In the genomic region with DNA sequence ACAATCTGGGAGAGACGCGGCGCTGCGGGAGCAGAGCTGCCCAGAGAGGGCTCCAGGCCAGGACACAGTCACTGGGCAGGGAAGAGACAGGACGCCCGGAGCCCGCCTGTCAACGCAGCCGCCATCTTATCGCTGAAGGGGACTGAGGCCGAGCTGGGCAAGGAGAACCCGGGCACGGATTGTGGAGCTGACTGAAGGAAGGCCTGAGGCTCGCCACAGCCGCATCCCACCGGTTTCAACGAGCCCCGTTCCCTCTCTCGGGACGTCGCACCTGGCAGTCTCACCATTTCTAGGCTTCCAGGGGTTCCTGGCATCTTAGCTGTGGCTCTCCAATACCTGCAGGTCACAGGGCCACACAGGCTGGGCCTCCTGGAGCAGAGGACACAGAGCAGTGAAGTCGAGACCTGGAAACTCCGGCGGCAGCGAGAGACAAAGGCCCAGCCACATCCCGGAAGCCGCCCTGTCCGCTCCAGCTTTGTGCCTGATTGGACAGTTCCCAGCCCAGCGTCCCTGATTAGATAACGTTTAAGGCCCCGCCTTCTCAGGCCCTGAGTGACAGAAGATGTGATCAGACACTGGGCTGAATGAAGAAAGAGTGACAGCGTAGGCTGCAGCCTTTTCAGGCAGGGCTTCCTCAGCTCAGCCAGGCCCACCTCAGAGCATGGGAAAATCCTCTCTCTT, we compare ENCODE assay signal across 8 cellular contexts. TPM values are rescaled to one million over a fixed set of nuclear protein-coding genes. Genes with fewer than 3 reads are reported as not detected.
DNase-seq lines count a peak whose midpoint lies in the region; ATAC-seq and TF ChIP-seq lines count a peak whose summit lies in the region.

A gene (minus strand): TSS at position 431 of the 681 bp plus-strand sequence. CDS start 117 bp downstream, at position 314.

- H3K9me1 ChIP-seq in IMR-90 (ENCODE audit: insufficient read depth, low read length), result no peaks in the 10 kb centered on the region

- peaks cover 5% of the 10 kb centered on the region; the same call in 1 of the 2 replicates for H3K9me3 ChIP-seq in IMR-90 (ENCODE audit: control insufficient read depth, insufficient read depth, low read length)
- H3K9me3 ChIP-seq in RWPE2 (ENCODE audit: severe bottlenecking), result no peaks in the 10 kb centered on the region

- H2BK120ac ChIP-seq in IMR-90 (ENCODE audit: low read depth, low read length), result 0 out of 2 replicates have a peak within 1 kb of the TSS, but pooled peaks have one; percentile 2

- H3K4me3 ChIP-seq in IMR-90 (ENCODE audit: insufficient read depth, low read depth, low read length), result peak within 1 kb of the TSS; percentile 97
- H3K4me3 ChIP-seq in RWPE2 (ENCODE audit: severe bottlenecking), result peak within 1 kb of the TSS; percentile 91

- no TSS peak for BruUV-seq in IMR-90 (replicated peaks; lab: Mats Ljungman, UMichigan)

- WGBS in IMR-90 (ENCODE audit: extremely low coverage in 2 of 2, insufficient read length in 1 of 2), 2 experiments, result 1% methylated on average over 19 of the region's 32 CpGs; no CpG with 5 or more reads in 1 of the 2 experiments

- peaks cover 9% of the 10 kb centered on the region for H3K4me1 Mint-ChIP-seq in nephron progenitor cell
- peaks cover 24% of the 10 kb centered on the region for H3K4me1 Mint-ChIP-seq in stimulated activated naive CD8-positive, alpha-beta T cell treated with anti-CD3 and anti-CD28 coated beads, Interleukin-15, amount 100 ng/mL, for 72 hours

- peaks cover 11% of the 10 kb centered on the region for H3K36me3 ChIP-seq in IMR-90 (ENCODE audit: control insufficient read depth, insufficient read depth, low read length)
- H3K36me3 ChIP-seq in RWPE2 (ENCODE audit: low read depth), result peaks cover 42% of the 10 kb centered on the region

- peak; percentile 94 for TF ChIP-seq POLR2A in IMR-90 (IDR thresholded peaks at IDR 0.05; ENCODE audit: low read depth, low read length)

- ATAC-seq in GM21528 (IDR thresholded peaks at IDR 0.05; ENCODE audit: low FRiP score, unreplicated experiment) (peak; percentile 95), IMR-90 (ENCODE audit: low read depth) (peak; percentile 96), RWPE2 (ENCODE audit: low read depth) (peak; percentile 97)
- ATAC-seq in stimulated activated naive CD8-positive, alpha-beta T cell treated with anti-CD3 and anti-CD28 coated beads, Interleukin-15, amount 100 ng/mL, for 72 hours, result peak; percentile 99

- peak within 1 kb of the TSS; percentile 95 for H4K91ac ChIP-seq in IMR-90 (ENCODE audit: insufficient read depth, low read depth, low read length)

- H3K36me3 Mint-ChIP-seq in nephron progenitor cell (ENCODE audit: low read depth), result peaks cover 66% of the 10 kb centered on the region

- peak within 1 kb of the TSS; percentile 87 for H3K56ac ChIP-seq in IMR-90 (ENCODE audit: extremely low read depth, insufficient read depth, low read length)

- peak within 1 kb of the TSS; percentile 94 for H2AFZ ChIP-seq in IMR-90 (replicated peaks; ENCODE audit: low read length, poor library complexity)

- peak within 1 kb of the TSS; percentile 93 to 97 for H4K8ac ChIP-seq in IMR-90 (ENCODE audit: low read depth in 2 of 2, low read length in 2 of 2)

- POLR2A ChIA-PET in IMR-90 (lab: Charles Lee; ENCODE audit: unreplicated experiment), result no interaction called here

- no peak within 1 kb of the TSS for H2BK15ac ChIP-seq in IMR-90 (ENCODE audit: low read depth, low read length)

- H3K4me2 ChIP-seq in IMR-90 (ENCODE audit: low read depth, low read length), result peak within 1 kb of the TSS; percentile 42

- H3K4me3 Mint-ChIP-seq in nephron progenitor cell, result peak within 1 kb of the TSS; percentile 98
- peak within 1 kb of the TSS; percentile 87 to 97 for H3K4me3 Mint-ChIP-seq in stimulated activated naive CD8-positive, alpha-beta T cell treated with anti-CD3 and anti-CD28 coated beads, Interleukin-15, amount 100 ng/mL, for 72 hours

- TF ChIP-seq CTCF in IMR-90 (conservative IDR thresholded peaks at IDR 0.05; ENCODE audit: low read depth, low read length), result no peak
- no peak for TF ChIP-seq CTCF in RWPE2 (IDR thresholded peaks at IDR 0.05; ENCODE audit: poor library complexity, severe bottlenecking)
- TF ChIP-seq CTCF in nephron progenitor cell (IDR thresholded peaks at IDR 0.05), result no peak

- peak within 1 kb of the TSS; percentile 98 for H4K5ac ChIP-seq in IMR-90 (ENCODE audit: low read depth, low read length)

- peak within 1 kb of the TSS; percentile 86 for H3K4ac ChIP-seq in IMR-90 (ENCODE audit: low read depth, low read length)

- TF ChIP-seq RAD21 in IMR-90 (IDR thresholded peaks at IDR 0.05; ENCODE audit: low read length), result no peak

- peak within 1 kb of the TSS; percentile 100 for H3K9ac ChIP-seq in IMR-90 (ENCODE audit: low read depth, low read length)

- peaks cover 4% of the 10 kb centered on the region for H3K27me3 Mint-ChIP-seq in nephron progenitor cell (ENCODE audit: low read depth, poor library complexity)
- no peaks in the 10 kb centered on the region for H3K27me3 Mint-ChIP-seq in stimulated activated naive CD8-positive, alpha-beta T cell treated with anti-CD3 and anti-CD28 coated beads, Interleukin-15, amount 100 ng/mL, for 72 hours

- H4K20me1 ChIP-seq in IMR-90 (ENCODE audit: insufficient read depth, low read length), result no peaks in the 10 kb centered on the region

- DNase-seq in DMS153 (lab: John Stamatoyannopoulos, UW), result peak; percentile 94
- peak; percentile 96 for DNase-seq in IMR-90
- DNase-seq in RWPE2 (ENCODE audit: low spot score), result peak; percentile 95
- DNase-seq in activated effector memory CD4-positive, alpha-beta T cell treated with anti-CD3 and anti-CD28 coated beads, Interleukin-2, amount 50 U/mL, for 16 hours, result peak; percentile 96
- DNase-seq in fibroblast of the conjunctiva (ENCODE audit: low read depth), result peak; percentile 91
- DNase-seq in nephron progenitor cell, result peak; percentile 85
- peak; percentile 86 to 95 for DNase-seq in stimulated activated naive CD8-positive, alpha-beta T cell treated with anti-CD3 and anti-CD28 coated beads, Interleukin-15, amount 100 ng/mL, for 72 hours

- H3K9me3 Mint-ChIP-seq in nephron progenitor cell, result peaks cover 52% of the 10 kb centered on the region
- peaks cover 8 to 10% of the 10 kb centered on the region in 2 donors for H3K9me3 Mint-ChIP-seq in stimulated activated naive CD8-positive, alpha-beta T cell treated with anti-CD3 and anti-CD28 coated beads, Interleukin-15, amount 100 ng/mL, for 72 hours

- H3K27ac ChIP-seq in IMR-90 (ENCODE audit: insufficient read depth, low read length), result peak within 1 kb of the TSS; percentile 97
- peak within 1 kb of the TSS; percentile 68 for H3K27ac ChIP-seq in RWPE2 (ENCODE audit: poor library complexity, severe bottlenecking)

- peak within 1 kb of the TSS; percentile 92 for H2AK9ac ChIP-seq in IMR-90 (replicated peaks; ENCODE audit: low read depth, low read length, poor library complexity)

- H3K27ac Mint-ChIP-seq in nephron progenitor cell, result peak within 1 kb of the TSS; percentile 100
- H3K27ac Mint-ChIP-seq in stimulated activated naive CD8-positive, alpha-beta T cell treated with anti-CD3 and anti-CD28 coated beads, Interleukin-15, amount 100 ng/mL, for 72 hours, result peak within 1 kb of the TSS; percentile 96 to 99

- H3K4me1 ChIP-seq in IMR-90 (ENCODE audit: control insufficient read depth, insufficient read depth, low read length), result no peaks in the 10 kb centered on the region
- peaks cover 15% of the 10 kb centered on the region for H3K4me1 ChIP-seq in RWPE2 (ENCODE audit: insufficient read depth, poor library complexity, severe bottlenecking)

- H3K18ac ChIP-seq in IMR-90 (ENCODE audit: low read depth, low read length), result peak within 1 kb of the TSS; percentile 95

- H3K27me3 ChIP-seq in IMR-90 (ENCODE audit: control insufficient read depth, insufficient read depth, low read length) (no peaks in the 10 kb centered on the region), RWPE2 (ENCODE audit: insufficient read depth, poor library complexity, severe bottlenecking) (no peaks in the 10 kb centered on the region)

- H3K14ac ChIP-seq in IMR-90 (replicated peaks; ENCODE audit: low read depth, low read length), result peak within 1 kb of the TSS; percentile 91

- 0 out of 2 replicates have a peak within 1 kb of the TSS, but pooled peaks have one; percentile 44 for H2AK5ac ChIP-seq in IMR-90 (ENCODE audit: low read depth, low read length)

- peak within 1 kb of the TSS; percentile 83 for H2BK5ac ChIP-seq in IMR-90 (ENCODE audit: low read depth, low read length, poor library complexity, severe bottlenecking)

- in situ Hi-C loops in IMR-90 (cut with MboI; ENCODE audit: low sequenced_read_pairs), result no loop called here

- CTCF ChIA-PET in IMR-90 (lab: Yijun Ruan, JAX), result no interaction called here

- H3K23ac ChIP-seq in IMR-90 (ENCODE audit: low read depth, low read length), result peak within 1 kb of the TSS; percentile 69

- peaks cover 4 to 9% of the 10 kb centered on the region in 2 experiments; a peak in 2 of 4 replicates for H3K79me1 ChIP-seq in IMR-90 (ENCODE audit: low read depth in 1 of 2, low read length in 2 of 2)

- dilution Hi-C loops in IMR-90 (cut with HindIII; ENCODE audit: low sequenced_read_pairs, unreplicated experiment), result no loop called here

- H2BK20ac ChIP-seq in IMR-90 (ENCODE audit: low read depth, low read length), result no peak within 1 kb of the TSS

- intact Hi-C loops in IMR-90 (cut with micrococcal nuclease), result loop anchor here (5.0 to 10.0 kb wide), 2 partner anchors 120 to 278 kb away; a partner anchor contains a TSS

TF ChIP-seq in IMR-90, 13 proteins besides CTCF, POLR2A, EP300 and RAD21 (continues in another document):
- TF ChIP-seq MAZ (IDR thresholded peaks at IDR 0.05; ENCODE audit: borderline replicate concordance, low read depth, low read length) (0 out of 2 replicates have a peak, but pooled peaks have one; percentile 17), MAFK (IDR thresholded peaks at IDR 0.05; ENCODE audit: low read depth, low read length) (no peak), CHD1 (IDR thresholded peaks at IDR 0.05; ENCODE audit: low read depth, low read length) (no peak; the same call in 1 of the 2 replicates), RCOR1 (IDR thresholded peaks at IDR 0.05; ENCODE audit: insufficient replicate concordance, low read length) (no peak), BHLHE40 (IDR thresholded peaks at IDR 0.05; ENCODE audit: low read depth, low read length) (no peak), CEBPB (IDR thresholded peaks at IDR 0.05; ENCODE audit: low read depth, low read length) (peak; percentile 12; the same call in 1 of the 2 replicates), SMC3 (IDR thresholded peaks at IDR 0.05; ENCODE audit: low read depth, low read length) (no peak)
- TF ChIP-seq, protein P1, sequence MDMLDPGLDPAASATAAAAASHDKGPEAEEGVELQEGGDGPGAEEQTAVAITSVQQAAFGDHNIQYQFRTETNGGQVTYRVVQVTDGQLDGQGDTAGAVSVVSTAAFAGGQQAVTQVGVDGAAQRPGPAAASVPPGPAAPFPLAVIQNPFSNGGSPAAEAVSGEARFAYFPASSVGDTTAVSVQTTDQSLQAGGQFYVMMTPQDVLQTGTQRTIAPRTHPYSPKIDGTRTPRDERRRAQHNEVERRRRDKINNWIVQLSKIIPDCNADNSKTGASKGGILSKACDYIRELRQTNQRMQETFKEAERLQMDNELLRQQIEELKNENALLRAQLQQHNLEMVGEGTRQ (IDR thresholded peaks at IDR 0.05; ENCODE audit: low read depth, low read length), result no peak

RNA-seq across cellular contexts. Expression of the gene that starts here (rescaled TPM):
- total RNA-seq in IMR-90 (2012; rRNA removed), result 17.0 and 21.4 TPM in 2 replicates
- polyA plus RNA-seq in IMR-90 (2012; rRNA removed), result 7.9 and 8.0 TPM in 2 replicates
- 2.1 and 2.3 TPM in 2 replicates for polyA plus RNA-seq in IMR-90 (2012; cell fraction: cytosol; rRNA removed)
- polyA plus RNA-seq in IMR-90 (2012; cell fraction: nucleus; rRNA removed; ENCODE audit: low replicate concordance), result 6.0 and 16.1 TPM in 2 replicates

Comparison
In these comparisons a context has a peak if more than half of its experiments do, and no peak if none do; other contexts are left out.
1. Peak in every context shown above with its lines: DNase-seq, ATAC-seq, H3K4me3 ChIP-seq and H3K27ac ChIP-seq.